ENCODE assay signal across 8 cellular contexts in genomic region chr16:66342294-66342900, GRCh38. TPM values are rescaled to one million over a fixed set of nuclear protein-coding genes. Genes with fewer than 3 reads are reported as not detected.
DNase-seq lines count a peak whose midpoint lies in the region; ATAC-seq, FAIRE-seq and TF ChIP-seq lines count a peak whose summit lies in the region.

No MANE protein-coding gene starts in this region.

- no peak overlapping the region for H2BK20ac ChIP-seq in IMR-90 (ENCODE audit: low read depth, low read length)

- H4K20me1 ChIP-seq in IMR-90 (ENCODE audit: insufficient read depth, low read length) (no peaks in the 10 kb centered on the region), astrocyte (ENCODE audit: insufficient read depth, low read length) (no peaks in the 10 kb centered on the region)

- TF ChIP-seq RAD21 in IMR-90 (IDR thresholded peaks at IDR 0.05; ENCODE audit: low read length) = no peak

- H3K79me2 ChIP-seq in astrocyte (ENCODE audit: insufficient read depth, low read length) = no peaks in the 10 kb centered on the region

- TF ChIP-seq CTCF in IMR-90 (conservative IDR thresholded peaks at IDR 0.05; ENCODE audit: low read depth, low read length) = peak; percentile 50
- peak; percentile 63 for TF ChIP-seq CTCF in astrocyte (IDR thresholded peaks at IDR 0.05; ENCODE audit: insufficient read depth, low read depth, low read length)
- TF ChIP-seq CTCF in natural killer cell (IDR thresholded peaks at IDR 0.05) = peak; percentile 34
- no peak for TF ChIP-seq CTCF in lower leg skin (IDR thresholded peaks at IDR 0.05)

- no peak for FAIRE-seq in astrocyte (lab: Jason Lieb, UNC)

- intact Hi-C loops in IMR-90 (cut with micrococcal nuclease) (no loop called here), natural killer cell (cut with micrococcal nuclease) (no loop called here), lower leg skin (cut with DNase I; ENCODE audit: low total_unique reads) (no loop called here)

- no TSS peak for BruUV-seq in IMR-90 (replicated peaks; lab: Mats Ljungman, UMichigan)

- 70% methylated on average over 5 of the region's 9 CpGs; no CpG with 5 or more reads in 1 of the 2 experiments for WGBS in IMR-90 (ENCODE audit: extremely low coverage in 2 of 2, insufficient read length in 1 of 2), 2 experiments
- 61 to 66% methylated on average over 9 of the region's 9 CpGs for WGBS in lower leg skin, 2 donors

- H2AK5ac ChIP-seq in IMR-90 (ENCODE audit: low read depth, low read length) = no peak overlapping the region

- no peak overlapping the region for H3K9ac ChIP-seq in IMR-90 (ENCODE audit: low read depth, low read length)
- H3K9ac ChIP-seq in astrocyte (ENCODE audit: low read length) = no peak overlapping the region

- in situ Hi-C loops in IMR-90 (cut with MboI; ENCODE audit: low sequenced_read_pairs) = no loop called here

- H3K4me1 ChIP-seq in IMR-90 (ENCODE audit: control insufficient read depth, insufficient read depth, low read length) = no peaks in the 10 kb centered on the region; the same call in 1 of the 2 replicates
- no peaks in the 10 kb centered on the region for H3K4me1 ChIP-seq in astrocyte (ENCODE audit: insufficient read depth, low read length)

- H3K4me1 Mint-ChIP-seq in astrocyte (ENCODE audit: low read depth, unreplicated experiment) (no peaks in the 10 kb centered on the region), natural killer cell (no peaks in the 10 kb centered on the region)

- no peak overlapping the region for H2BK120ac ChIP-seq in IMR-90 (ENCODE audit: low read depth, low read length)

- H3K23ac ChIP-seq in IMR-90 (ENCODE audit: low read depth, low read length) = no peak overlapping the region

- H4K91ac ChIP-seq in IMR-90 (ENCODE audit: insufficient read depth, low read depth, low read length) = no peak overlapping the region

- H4K5ac ChIP-seq in IMR-90 (ENCODE audit: low read depth, low read length) = no peak overlapping the region

- H3K9me3 Mint-ChIP-seq in astrocyte (ENCODE audit: unreplicated experiment) (peaks cover 6% of the 10 kb centered on the region), natural killer cell (no peaks in the 10 kb centered on the region)

- no peak overlapping the region for H3K18ac ChIP-seq in IMR-90 (ENCODE audit: low read depth, low read length)

- no peak overlapping the region for H2BK5ac ChIP-seq in IMR-90 (ENCODE audit: low read depth, low read length, poor library complexity, severe bottlenecking)

- H2BK15ac ChIP-seq in IMR-90 (ENCODE audit: low read depth, low read length) = no peak overlapping the region

- no peaks in the 10 kb centered on the region; the same call in 1 of the 2 replicates for H3K9me1 ChIP-seq in IMR-90 (ENCODE audit: insufficient read depth, low read length)

- peak; percentile 15 for DNase-seq in DMS 273 treated with DMSO at 0.1 percent for 48 hours (lab: John Stamatoyannopoulos, UW)
- no peak for DNase-seq in IMR-90
- DNase-seq in astrocyte (ENCODE audit: low read depth) = no peak
- DNase-seq in natural killer cell = no peak
- no peak for DNase-seq in lower leg skin (ENCODE audit: low spot score in 2 of 2)
- no peak for DNase-seq in effector CD4-positive, alpha-beta T cell

- H3K79me1 ChIP-seq in IMR-90 (ENCODE audit: low read depth in 1 of 2, low read length in 2 of 2) = no peaks in the 10 kb centered on the region

- H2AFZ ChIP-seq in IMR-90 (replicated peaks; ENCODE audit: low read length, poor library complexity) (no peak overlapping the region), astrocyte (ENCODE audit: low read depth, low read length) (no peak overlapping the region)

- H3K36me3 Mint-ChIP-seq in astrocyte (ENCODE audit: low read depth, unreplicated experiment) = no peaks in the 10 kb centered on the region
- no peaks in the 10 kb centered on the region for H3K36me3 Mint-ChIP-seq in natural killer cell

- H3K56ac ChIP-seq in IMR-90 (ENCODE audit: extremely low read depth, insufficient read depth, low read length) = no peak overlapping the region

- dilution Hi-C loops in IMR-90 (cut with HindIII; ENCODE audit: low sequenced_read_pairs, unreplicated experiment) = no loop called here

- no peak overlapping the region for H3K4me3 ChIP-seq in IMR-90 (ENCODE audit: insufficient read depth, low read depth, low read length)
- no peak overlapping the region for H3K4me3 ChIP-seq in astrocyte (ENCODE audit: insufficient read depth, low read depth, low read length)
- H3K4me3 ChIP-seq in lower leg skin (ENCODE audit: low read depth, poor library complexity, severe bottlenecking) = no peak overlapping the region

- H3K27me3 Mint-ChIP-seq in astrocyte (ENCODE audit: low read depth, unreplicated experiment) (peaks cover 38% of the 10 kb centered on the region), natural killer cell (ENCODE audit: low read depth in 2 of 2) (peaks cover 11 to 31% of the 10 kb centered on the region in 2 donors)

- TF ChIP-seq POLR2A in IMR-90 (IDR thresholded peaks at IDR 0.05; ENCODE audit: low read depth, low read length) = no peak
- no peak for TF ChIP-seq POLR2A in lower leg skin (IDR thresholded peaks at IDR 0.05)

- H3K36me3 ChIP-seq in IMR-90 (ENCODE audit: control insufficient read depth, insufficient read depth, low read length) (no peaks in the 10 kb centered on the region), astrocyte (ENCODE audit: insufficient read depth, low read length) (no peaks in the 10 kb centered on the region)

- CTCF ChIA-PET in IMR-90 (lab: Yijun Ruan, JAX) = interaction anchor here (0.8 to 1.1 kb wide), 4 partner anchors 9 to 137 kb away, joined by 3 to 5 read pairs (median 3); no protein-coding TSS in a partner anchor

- H3K4ac ChIP-seq in IMR-90 (ENCODE audit: low read depth, low read length) = no peak overlapping the region

- H3K27ac ChIP-seq in IMR-90 (ENCODE audit: insufficient read depth, low read length) = no peak overlapping the region
- no peak overlapping the region for H3K27ac ChIP-seq in astrocyte (ENCODE audit: low read depth, low read length)

- peak overlapping the region; percentile 76 for H2AK9ac ChIP-seq in IMR-90 (replicated peaks; ENCODE audit: low read depth, low read length, poor library complexity)

- H3K4me2 ChIP-seq in IMR-90 (ENCODE audit: low read depth, low read length) = no peak overlapping the region
- no peak overlapping the region for H3K4me2 ChIP-seq in astrocyte (ENCODE audit: low read length)

- H3K9me3 ChIP-seq in IMR-90 (ENCODE audit: control insufficient read depth, insufficient read depth, low read length) = no peaks in the 10 kb centered on the region
- no peaks in the 10 kb centered on the region for H3K9me3 ChIP-seq in astrocyte (ENCODE audit: insufficient read depth, low read depth, low read length)

- H3K27me3 ChIP-seq in IMR-90 (ENCODE audit: control insufficient read depth, insufficient read depth, low read length) = peaks cover 46% of the 10 kb centered on the region
- H3K27me3 ChIP-seq in astrocyte (ENCODE audit: insufficient read depth, low read length) = peaks cover 16% of the 10 kb centered on the region

- H3K4me3 Mint-ChIP-seq in astrocyte (ENCODE audit: unreplicated experiment) (no peak overlapping the region), natural killer cell (no peak overlapping the region)

- H3K27ac Mint-ChIP-seq in astrocyte (ENCODE audit: unreplicated experiment) (no peak overlapping the region), natural killer cell (no peak overlapping the region)

- POLR2A ChIA-PET in IMR-90 (lab: Charles Lee; ENCODE audit: unreplicated experiment) = no interaction called here

- H3K14ac ChIP-seq in IMR-90 (replicated peaks; ENCODE audit: low read depth, low read length) = no peak overlapping the region

- ATAC-seq in IMR-90 (ENCODE audit: low read depth) (peak; percentile 55; the same call in 1 of the 2 replicates), natural killer cell (no peak), GM21619 (IDR thresholded peaks at IDR 0.05; ENCODE audit: unreplicated experiment) (no peak), HG03442 (IDR thresholded peaks at IDR 0.05; ENCODE audit: unreplicated experiment) (no peak)

- no peak overlapping the region for H4K8ac ChIP-seq in IMR-90 (ENCODE audit: low read depth in 2 of 2, low read length in 2 of 2)

TF ChIP-seq in IMR-90, 13 proteins besides CTCF, POLR2A, EP300 and RAD21:
- no peak for TF ChIP-seq RCOR1 (IDR thresholded peaks at IDR 0.05; ENCODE audit: insufficient replicate concordance, low read length)
- peak; percentile 23; the same call in 1 of the 2 replicates for TF ChIP-seq SMC3 (IDR thresholded peaks at IDR 0.05; ENCODE audit: low read depth, low read length)

RNA-seq across cellular contexts. Expression of gene CDH5, which starts 24.1 kb away (rescaled TPM):
- total RNA-seq in IMR-90 (2012; rRNA removed) (not detected in 2 replicates), astrocyte (0.30 TPM in 1 of 2 replicates, not detected in the other), natural killer cell (not detected), lower leg skin (10 to 100 TPM; 10.2 to 28.3 (median 14.0) TPM)
- polyA plus RNA-seq in IMR-90 (2012; rRNA removed) = not detected in 2 replicates
- polyA plus RNA-seq in IMR-90 (2012; cell fraction: cytosol; rRNA removed) = not detected in 2 replicates
- 0.02 TPM in 1 of 2 replicates, not detected in the other for polyA plus RNA-seq in IMR-90 (2012; cell fraction: nucleus; rRNA removed; ENCODE audit: low replicate concordance)

Comparison
In these comparisons a context has a peak if more than half of its experiments do, and no peak if none do; other contexts are left out.
1. CTCF ChIP-seq: peak in IMR-90 (single experiment), astrocyte (single experiment) and natural killer cell (single experiment); none in lower leg skin (0 of 3).